In the genomic region with DNA sequence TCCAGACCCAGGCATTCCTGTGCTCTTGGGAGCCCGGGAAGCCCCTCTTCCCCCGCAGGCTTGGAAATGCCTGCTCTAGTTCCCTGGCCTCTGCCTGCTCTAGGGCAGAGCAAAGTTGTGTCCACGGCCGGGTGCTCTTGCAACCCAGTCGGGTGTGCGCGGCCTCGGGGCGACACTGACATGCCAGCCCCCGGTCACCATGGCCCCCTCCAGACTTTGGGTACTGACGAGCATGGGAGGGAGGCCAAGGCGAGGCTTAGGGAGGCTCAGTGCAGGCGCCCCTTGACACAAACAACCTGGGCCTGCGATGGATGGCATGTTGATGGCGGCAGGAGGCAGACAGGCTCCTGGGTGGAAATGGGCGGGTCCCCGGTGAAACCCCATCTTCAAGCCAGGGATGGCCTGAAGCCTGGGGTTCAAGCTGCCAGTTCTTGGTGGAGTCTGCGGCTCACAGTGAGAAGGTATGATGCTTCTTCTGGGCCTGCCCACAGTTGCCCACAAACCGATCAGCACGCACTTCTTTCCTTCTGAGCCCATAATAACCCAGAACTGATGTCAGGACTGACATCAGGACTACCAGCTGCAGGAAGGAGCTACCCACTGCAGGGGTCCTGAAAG, we compare ENCODE assay signal across 30 cellular contexts.
"Had no signal": no experiment of that assay in that cellular context is flagged by ENCODE, and none has a peak within 500 bp of the region (broad histone marks: within the 10 kb centered on the region; RNA-seq: fewer than 3 reads in every experiment).

No MANE protein-coding gene starts in this region.

- H3K4me1 ChIP-seq: left lung, lower lobe of right lung, prostate gland, sigmoid colon, stomach, testis, thyroid gland, transverse colon, upper lobe of left lung had no signal

- H3K9me3 ChIP-seq: lower lobe of right lung, neutrophil, ovary, prostate gland, sigmoid colon, testis, thyroid gland, transverse colon, upper lobe of left lung had no signal

- H3K27ac ChIP-seq: left lung, lower lobe of right lung, neutrophil, ovary, prostate gland, sigmoid colon, stomach, testis, thyroid gland, transverse colon, upper lobe of left lung had no signal

- DNase-seq: hypothalamus; immature natural killer cell; kidney; left colon; lower lobe of right lung; mammary epithelial cell; mesenchymal stem cell; naive thymus-derived CD8-positive, alpha-beta T cell; occipital lobe; retina; sigmoid colon; small intestine; stimulated activated CD4-positive, alpha-beta T cell treated with anti-CD3 and anti-CD28 coated beads, Interleukin-1b, Interleukin-23, amount 100 ng/mL, for 48 hours; stimulated activated CD4-positive, alpha-beta T cell treated with anti-CD3 and anti-CD28 coated beads, Interleukin-2, amount 100 ng/mL, for 48 hours; stimulated activated CD4-positive, alpha-beta T cell treated with anti-CD3 and anti-CD28 coated beads, Interleukin-4, amount 100 ng/mL, for 4 hours; stimulated activated CD8-positive, alpha-beta memory T cell treated with anti-CD3 and anti-CD28 coated beads, Interleukin-4, amount 100 ng/mL, for 48 hours; stimulated activated naive B cell treated with anti-CD40 and anti-IgM and Interleukin-4, amounts not matched to agents 10 μg/mL and 1 μg/mL and 100 μg/mL, for 72 hours; stimulated activated naive CD8-positive, alpha-beta T cell treated with anti-CD3 and anti-CD28 coated beads, Interleukin-15, Interleukin-2, amounts not matched to agents 100 U/mL and 50 U/mL, for 24 hours; stomach; testis; thyroid gland; transverse colon had no signal

- H3K27me3 ChIP-seq: left lung, neutrophil, ovary, sigmoid colon, stomach, testis, thyroid gland, transverse colon, upper lobe of left lung had no signal

- FAIRE-seq: islet of Langerhans, kidney, small intestine, urothelium cell line had no signal

- ATAC-seq: left colon; left lung; naive thymus-derived CD8-positive, alpha-beta T cell; right cardiac atrium; stimulated activated naive CD8-positive, alpha-beta T cell treated with anti-CD3 and anti-CD28 coated beads, Interleukin-15, Interleukin-2, amounts not matched to agents 100 U/mL and 50 U/mL, for 24 hours had no signal

- H3K36me3 ChIP-seq: left lung, lower lobe of right lung, neutrophil, ovary, prostate gland, sigmoid colon, stomach, thyroid gland, transverse colon, upper lobe of left lung had no signal

- H3K4me3 ChIP-seq: left lung, lower lobe of right lung, ovary, prostate gland, sigmoid colon, stomach, testis, thyroid gland, transverse colon, upper lobe of left lung had no signal
